25 cellular contexts compared by ENCODE assay signal in genomic region chr18:21911551-21911950, GRCh38.
DNase-seq lines count a peak whose midpoint lies in the region; ATAC-seq and TF ChIP-seq lines count a peak whose summit lies in the region.
"Had no signal": no experiment of that assay in that cellular context is flagged by ENCODE, and none has a peak within 500 bp of the region (broad histone marks: within the 10 kb centered on the region; RNA-seq: fewer than 3 reads in every experiment).

No MANE protein-coding gene starts in this region.

- ATAC-seq in GM19025 (IDR thresholded peaks at IDR 0.05; ENCODE audit: low read depth, unreplicated experiment) (peak; percentile 57), HG02759 (IDR thresholded peaks at IDR 0.05; ENCODE audit: unreplicated experiment) (peak; percentile 61), HG03565 (IDR thresholded peaks at IDR 0.05; ENCODE audit: unreplicated experiment) (no peak), GM18909 (IDR thresholded peaks at IDR 0.05; ENCODE audit: poor library complexity, unreplicated experiment) (no peak), GM21360 (IDR thresholded peaks at IDR 0.05; ENCODE audit: unreplicated experiment) (no peak)
- ATAC-seq: Panc1 had no signal

- no peak for TF ChIP-seq CTCF in GM13976 (IDR thresholded peaks at IDR 0.05; ENCODE audit: borderline replicate concordance, control extremely low read depth, extremely low read depth, insufficient read depth, missing control alignments)

- in situ Hi-C loops in GM13976 (cut with MboI; ENCODE audit: low sequenced_read_pairs, unreplicated experiment): loop anchor here (25.0 kb wide), 1 partner anchor 651 kb away; no protein-coding TSS in a partner anchor

- DNase-seq in GM13976 (ENCODE audit: low spot score) (peak; percentile 37), dermis blood vessel endothelial cell (no peak)
- DNase-seq: C1 segment of cervical spinal cord; CD4-positive, alpha-beta memory T cell; COR-L47; DMS 273 treated with DMSO at 0.1 percent for 48 hours; DMS79; EL; GDM1; HCEC 1CT; NCI-H1048; NCI-H1417 treated with DMSO at 0.1 percent for 48 hours; NCI-H187; NCI-H2081 treated with DMSO at 0.1 percent for 48 hours; NCI-H2171; NCI-H226; NCI-H510A; SHP77; T-helper 1 cell had no signal

Comparison
In these comparisons a context has a peak if more than half of its experiments do, and no peak if none do; other contexts are left out.
1. ATAC-seq: peak in GM19025 (single experiment) and HG02759 (single experiment); none in HG03565 (single experiment), GM18909 (single experiment) and GM21360 (single experiment).